In the genomic region with DNA sequence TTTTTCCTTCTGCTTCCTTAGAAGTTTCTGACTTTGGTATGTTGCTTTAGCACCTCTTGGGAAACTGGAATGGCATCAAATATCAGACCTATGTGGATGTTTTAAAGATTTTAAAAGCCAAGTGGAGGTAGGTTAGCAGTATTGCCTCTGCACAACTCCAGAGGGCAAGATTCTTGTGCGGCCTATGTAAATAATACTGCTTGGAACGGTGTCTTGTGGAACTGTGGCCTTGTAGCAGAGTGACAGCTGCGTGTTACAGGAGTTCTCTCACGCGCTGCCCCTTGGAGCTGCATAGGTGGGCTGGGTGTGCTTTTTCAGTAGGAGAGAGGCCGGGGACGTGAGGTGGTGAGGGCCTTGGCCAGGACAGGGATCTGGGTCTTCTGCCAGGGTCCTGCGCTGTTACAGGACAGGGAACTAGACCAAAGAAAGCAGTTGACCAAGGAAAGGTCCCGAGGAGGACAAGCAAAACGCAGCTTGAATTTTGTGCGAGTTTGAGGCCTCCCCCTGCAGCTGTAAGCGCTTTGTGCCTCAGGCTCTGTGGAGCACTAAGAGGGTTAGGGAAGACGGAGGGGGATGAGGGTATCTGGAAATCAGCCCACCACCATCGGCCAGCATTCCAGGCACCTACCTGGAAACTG, we compare ENCODE assay signal across 8 cellular contexts. TPM values are rescaled to one million over a fixed set of nuclear protein-coding genes. Genes with fewer than 3 reads are reported as not detected.
A peak's percentile ranks its signal among the peaks of the same experiment; 100 is the strongest.
DNase-seq lines count a peak whose midpoint lies in the region; ATAC-seq and TF ChIP-seq lines count a peak whose summit lies in the region.

No MANE protein-coding gene starts in this region.

- H3K36me3 ChIP-seq in Panc1 (ENCODE audit: control insufficient read depth, insufficient read depth, low read length) (peaks cover 2% of the 10 kb centered on the region; the same call in 1 of the 2 replicates), parathyroid adenoma (ENCODE audit: control insufficient read depth, insufficient read depth, low read length) (no peaks in the 10 kb centered on the region)

- no peaks in the 10 kb centered on the region for H3K9me3 ChIP-seq in Panc1 (ENCODE audit: control insufficient read depth, insufficient read depth, low read depth, low read length)
- H3K9me3 ChIP-seq in parathyroid adenoma (ENCODE audit: control insufficient read depth, low read length): no peaks in the 10 kb centered on the region

- in situ Hi-C loops in Panc1 (cut with HindIII; ENCODE audit: low pct_unique_long_range_greater_than_20kb, low sequenced_read_pairs): no loop called here

- H3K4me1 ChIP-seq in Panc1 (ENCODE audit: control insufficient read depth, insufficient read depth, low read length) (peaks cover 23% of the 10 kb centered on the region), parathyroid adenoma (peaks cover 25% of the 10 kb centered on the region)

- H3K4me3 Mint-ChIP-seq in Calu3 (ENCODE audit: low read depth, unreplicated experiment): peak overlapping the region; percentile 85

- BruUV-seq in Calu3 (replicated peaks; lab: Mats Ljungman, UMichigan) (TSS peak; percentile 42), Panc1 (replicated peaks; lab: Mats Ljungman, UMichigan) (TSS peak; percentile 66)

- H3K79me2 ChIP-seq in parathyroid adenoma: peaks cover 46% of the 10 kb centered on the region

- intact Hi-C loops in Calu3 (cut with micrococcal nuclease; ENCODE audit: unreplicated experiment) (no loop called here), Panc1 (cut with micrococcal nuclease; ENCODE audit: unreplicated experiment) (no loop called here)

- POLR2A ChIA-PET in Panc1 (lab: Charles Lee) (no interaction called here), GM10248 (lab: Yijun Ruan, JAX) (no interaction called here)

- peaks cover 18% of the 10 kb centered on the region for H3K4me1 Mint-ChIP-seq in Calu3 (ENCODE audit: low read depth, unreplicated experiment)

- no peak for DNase-seq in Calu3
- no peak for DNase-seq in Panc1 (ENCODE audit: low read depth, low spot score)
- no peak for DNase-seq in epithelial cell of proximal tubule (ENCODE audit: low read depth)
- no peak for DNase-seq in GM10248 (ENCODE audit: extremely low spot score)
- no peak for DNase-seq in middle frontal gyrus (ENCODE audit: extremely low spot score, low spot score)
- no peak for DNase-seq in putamen (ENCODE audit: low spot score)
- no peak for DNase-seq in COLO829 (ENCODE audit: low spot score)

- H3K36me3 Mint-ChIP-seq in Calu3 (ENCODE audit: insufficient read depth, unreplicated experiment): peaks cover 40% of the 10 kb centered on the region

- H3K4me3 ChIP-seq in Panc1 (ENCODE audit: low read depth in 2 of 2, low read length in 2 of 2): peak overlapping the region; percentile 72 to 86
- peak overlapping the region; percentile 82 for H3K4me3 ChIP-seq in epithelial cell of proximal tubule (ENCODE audit: low read depth, low read length)
- peak overlapping the region; percentile 60 for H3K4me3 ChIP-seq in parathyroid adenoma (ENCODE audit: low read depth, low read length)

- peak overlapping the region; percentile 52 for H3K4me2 ChIP-seq in parathyroid adenoma (ENCODE audit: low read length)

- H3K9me3 Mint-ChIP-seq in Calu3 (ENCODE audit: low read depth, unreplicated experiment): no peaks in the 10 kb centered on the region

- no peak for ATAC-seq in Panc1

- peak overlapping the region; percentile 82 for H2AFZ ChIP-seq in parathyroid adenoma

- peak overlapping the region; percentile 95 for H3K27ac Mint-ChIP-seq in Calu3 (ENCODE audit: unreplicated experiment)

- H3K27me3 ChIP-seq in Panc1 (ENCODE audit: control insufficient read depth, insufficient read depth, low read length): no peaks in the 10 kb centered on the region
- H3K27me3 ChIP-seq in parathyroid adenoma (ENCODE audit: control insufficient read depth, insufficient read depth, low read length): no peaks in the 10 kb centered on the region

- H3K27ac ChIP-seq in Panc1 (ENCODE audit: low read length) (peak overlapping the region; percentile 81), parathyroid adenoma (peak overlapping the region; percentile 65)

- H3K9ac ChIP-seq in parathyroid adenoma: no peak overlapping the region

- CTCF ChIA-PET in Calu3 (lab: Charles Lee): interaction anchor here (0.8 kb wide), 1 partner anchor 10 kb away, joined by 3 read pairs; no protein-coding TSS in a partner anchor
- CTCF ChIA-PET in Panc1 (lab: Charles Lee): interaction anchor here (0.7 kb wide), 1 partner anchor 586 kb away, joined by 3 read pairs; no protein-coding TSS in a partner anchor
- CTCF ChIA-PET in GM10248 (lab: Yijun Ruan, JAX): interaction anchor here (1.3 kb wide), 1 partner anchor 8 kb away, joined by 3 read pairs; no protein-coding TSS in a partner anchor

- H3K27me3 Mint-ChIP-seq in Calu3 (ENCODE audit: unreplicated experiment): no peaks in the 10 kb centered on the region

- TF ChIP-seq CTCF in Calu3 (IDR thresholded peaks at IDR 0.05; ENCODE audit: unreplicated experiment) (no peak), Panc1 (IDR thresholded peaks at IDR 0.05) (no peak), epithelial cell of proximal tubule (conservative IDR thresholded peaks at IDR 0.05; ENCODE audit: low read depth, low read length) (no peak), parathyroid adenoma (IDR thresholded peaks at IDR 0.05) (no peak), GM10248 (IDR thresholded peaks at IDR 0.05; ENCODE audit: control extremely low read depth, extremely low read depth, low read depth, missing control alignments) (no peak)

RNA-seq across cellular contexts. Expression of gene TMEM181, which starts 1.5 kb away (rescaled TPM):
- total RNA-seq in Calu3 (2022) (42.9 and 48.7 TPM in 2 replicates), Panc1 (2021; ENCODE audit: unreplicated experiment) (38.0 TPM), epithelial cell of proximal tubule (14.5 and 16.5 TPM in 2 replicates)
- polyA plus RNA-seq in Panc1 (2012; ENCODE audit: insufficient read length): 24.5 TPM
